11 cellular contexts compared by ENCODE assay signal in genomic region chr11:121448431-121448941, GRCh38. TPM values are rescaled to one million over a fixed set of nuclear protein-coding genes. Genes with fewer than 3 reads are reported as not detected.
DNase-seq lines count a peak whose midpoint lies in the region; ATAC-seq and FAIRE-seq lines count a peak whose summit lies in the region.
"Had no signal": no experiment of that assay in that cellular context is flagged by ENCODE, and none has a peak within 500 bp of the region (broad histone marks: within the 10 kb centered on the region; RNA-seq: fewer than 3 reads in every experiment).

No MANE protein-coding gene starts in this region.

- peak overlapping the region; percentile 65 for H3K4me3 Mint-ChIP-seq in T-helper 17 cell

- H3K36me3 Mint-ChIP-seq in T-helper 17 cell (ENCODE audit: low read depth): peaks cover 19% of the 10 kb centered on the region

- H3K27ac Mint-ChIP-seq in T-helper 17 cell: peak overlapping the region; percentile 96

- no peaks in the 10 kb centered on the region for H3K27me3 Mint-ChIP-seq in T-helper 17 cell

- H3K4me1 Mint-ChIP-seq in T-helper 17 cell: peaks cover 69% of the 10 kb centered on the region

- no peaks in the 10 kb centered on the region for H3K27me3 ChIP-seq in layer of hippocampus (ENCODE audit: control insufficient read depth, insufficient read depth, low read length)

- H3K9me3 ChIP-seq in T-helper 17 cell (ENCODE audit: control insufficient read depth, low read length, poor library complexity, severe bottlenecking): no peaks in the 10 kb centered on the region
- H3K9me3 ChIP-seq: BLaER1 had no signal

- H3K27ac ChIP-seq in layer of hippocampus (ENCODE audit: low read depth, low read length): peak overlapping the region; percentile 4
- H3K27ac ChIP-seq: BLaER1 had no signal

- intact Hi-C loops in Right ventricle myocardium superior (cut with DNase I): no loop called here

- ATAC-seq in T-helper 17 cell: no peak
- no peak for ATAC-seq in GM18868 (IDR thresholded peaks at IDR 0.05; ENCODE audit: unreplicated experiment)
- ATAC-seq in GM21447 (IDR thresholded peaks at IDR 0.05; ENCODE audit: unreplicated experiment): no peak
- no peak for ATAC-seq in Right ventricle myocardium superior (ENCODE audit: poor library complexity)

- DNase-seq in CD1c-positive myeloid dendritic cell (ENCODE audit: extremely low spot score) (peak; percentile 71), GM19239 (ENCODE audit: insufficient read length, low spot score) (no peak), T-helper 17 cell (no peak), Right ventricle myocardium superior (no peak), NCI-H226 (no peak)
- DNase-seq: NCI-H748 treated with DMSO at 0.1 percent for 48 hours, T-helper 9 cell had no signal

- FAIRE-seq in GM19239 (lab: Jason Lieb, UNC): peak; percentile 99

RNA-seq across cellular contexts. Expression of gene SORL1, which starts 3.6 kb away (rescaled TPM):
- total RNA-seq in T-helper 17 cell: 100 to 1,000 TPM; 273 to 331 TPM
- total RNA-seq in Right ventricle myocardium superior: 4.7 TPM

Comparison
In these comparisons a context has a peak if more than half of its experiments do, and no peak if none do; other contexts are left out.
1. RNA of gene SORL1, which starts 3.6 kb away (total RNA-seq): 273 to 331 TPM in T-helper 17 cell; 4.7 TPM in Right ventricle myocardium superior (single experiment); every median in the first group is over 10 times any median in the second.